Comparison of ENCODE assay signal across 2 cellular contexts in the genomic region with DNA sequence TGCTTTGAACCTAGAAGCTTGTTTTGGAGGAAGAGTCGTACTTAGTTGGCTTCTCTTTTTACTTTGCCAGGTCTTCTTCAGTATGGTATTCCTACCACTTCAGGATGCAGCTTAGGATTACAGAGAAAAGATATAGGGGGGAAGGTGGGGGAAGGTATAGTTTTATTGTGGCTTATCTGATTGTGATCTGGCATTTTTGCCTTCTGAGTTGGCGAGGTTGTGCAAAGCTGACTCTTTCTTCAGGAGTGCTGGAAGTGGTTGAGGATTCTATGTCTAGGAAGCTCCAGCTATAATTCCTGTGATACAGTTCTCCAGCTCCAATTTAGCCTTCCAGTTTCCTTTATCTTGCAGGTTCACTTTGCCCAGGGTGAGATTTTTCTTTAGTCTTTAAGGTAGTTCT.
TF ChIP-seq lines count a peak whose summit lies in the region.

No MANE protein-coding gene starts in this region.

TF ChIP-seq in SK-N-SH, 30 proteins besides CTCF, POLR2A, EP300 and RAD21:
- TF ChIP-seq, protein P1, sequence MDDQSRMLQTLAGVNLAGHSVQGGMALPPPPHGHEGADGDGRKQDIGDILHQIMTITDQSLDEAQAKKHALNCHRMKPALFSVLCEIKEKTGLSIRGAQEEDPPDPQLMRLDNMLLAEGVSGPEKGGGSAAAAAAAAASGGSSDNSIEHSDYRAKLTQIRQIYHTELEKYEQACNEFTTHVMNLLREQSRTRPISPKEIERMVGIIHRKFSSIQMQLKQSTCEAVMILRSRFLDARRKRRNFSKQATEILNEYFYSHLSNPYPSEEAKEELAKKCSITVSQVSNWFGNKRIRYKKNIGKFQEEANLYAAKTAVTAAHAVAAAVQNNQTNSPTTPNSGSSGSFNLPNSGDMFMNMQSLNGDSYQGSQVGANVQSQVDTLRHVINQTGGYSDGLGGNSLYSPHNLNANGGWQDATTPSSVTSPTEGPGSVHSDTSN (IDR thresholded peaks at IDR 0.05) = peak; percentile 48; the same call in 1 of the 2 replicates
- peak; percentile 70 for TF ChIP-seq FOSL2 (IDR thresholded peaks at IDR 0.05; ENCODE audit: borderline replicate concordance, low read depth)
- TF ChIP-seq MXI1 (IDR thresholded peaks at IDR 0.05; ENCODE audit: low read depth, low read length) = no peak
- peak; percentile 31; the same call in 1 of the 2 replicates for TF ChIP-seq RXRA (IDR thresholded peaks at IDR 0.05; ENCODE audit: borderline replicate concordance, low read depth)
- TF ChIP-seq, protein P2, sequence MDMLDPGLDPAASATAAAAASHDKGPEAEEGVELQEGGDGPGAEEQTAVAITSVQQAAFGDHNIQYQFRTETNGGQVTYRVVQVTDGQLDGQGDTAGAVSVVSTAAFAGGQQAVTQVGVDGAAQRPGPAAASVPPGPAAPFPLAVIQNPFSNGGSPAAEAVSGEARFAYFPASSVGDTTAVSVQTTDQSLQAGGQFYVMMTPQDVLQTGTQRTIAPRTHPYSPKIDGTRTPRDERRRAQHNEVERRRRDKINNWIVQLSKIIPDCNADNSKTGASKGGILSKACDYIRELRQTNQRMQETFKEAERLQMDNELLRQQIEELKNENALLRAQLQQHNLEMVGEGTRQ (IDR thresholded peaks at IDR 0.05; ENCODE audit: borderline replicate concordance, low read depth, low read length) = no peak
- TF ChIP-seq TEAD4 (IDR thresholded peaks at IDR 0.05; ENCODE audit: borderline replicate concordance, insufficient read depth) = peak; percentile 64; the same call in 1 of the 2 replicates
- TF ChIP-seq, protein P3, sequence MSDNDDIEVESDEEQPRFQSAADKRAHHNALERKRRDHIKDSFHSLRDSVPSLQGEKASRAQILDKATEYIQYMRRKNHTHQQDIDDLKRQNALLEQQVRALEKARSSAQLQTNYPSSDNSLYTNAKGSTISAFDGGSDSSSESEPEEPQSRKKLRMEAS (IDR thresholded peaks at IDR 0.05; ENCODE audit: low read depth) = peak; percentile 20; the same call in 1 of the 2 replicates
- TF ChIP-seq JUND (IDR thresholded peaks at IDR 0.05) = peak; percentile 83
- TF ChIP-seq NFIC (IDR thresholded peaks at IDR 0.05; ENCODE audit: borderline replicate concordance) = peak; percentile 39
- peak; percentile 69 for TF ChIP-seq TCF12 (IDR thresholded peaks at IDR 0.05)

TF ChIP-seq in HepG2, 621 proteins besides CTCF, POLR2A, EP300 and RAD21:
- no peak for TF ChIP-seq ZBTB33 (CRISPR knock-in tag; IDR thresholded peaks at IDR 0.05)
- TF ChIP-seq ZNF549 (CRISPR knock-in tag; IDR thresholded peaks at IDR 0.05) = no peak
- no peak for TF ChIP-seq CERS6 (CRISPR knock-in tag; IDR thresholded peaks at IDR 0.05)
- TF ChIP-seq AKAP8 (CRISPR knock-in tag; IDR thresholded peaks at IDR 0.05) = no peak
- TF ChIP-seq STAT6 (CRISPR knock-in tag; IDR thresholded peaks at IDR 0.05; ENCODE audit: borderline replicate concordance) = no peak
- TF ChIP-seq ZNF678 (CRISPR knock-in tag; IDR thresholded peaks at IDR 0.05) = no peak
- TF ChIP-seq ELF1 (CRISPR knock-in tag; IDR thresholded peaks at IDR 0.05) = no peak
- no peak for TF ChIP-seq NCOA2 (CRISPR knock-in tag; IDR thresholded peaks at IDR 0.05)
- no peak for TF ChIP-seq SMAD1 (CRISPR knock-in tag; IDR thresholded peaks at IDR 0.05; ENCODE audit: borderline replicate concordance, low read depth)
- TF ChIP-seq, protein P4, sequence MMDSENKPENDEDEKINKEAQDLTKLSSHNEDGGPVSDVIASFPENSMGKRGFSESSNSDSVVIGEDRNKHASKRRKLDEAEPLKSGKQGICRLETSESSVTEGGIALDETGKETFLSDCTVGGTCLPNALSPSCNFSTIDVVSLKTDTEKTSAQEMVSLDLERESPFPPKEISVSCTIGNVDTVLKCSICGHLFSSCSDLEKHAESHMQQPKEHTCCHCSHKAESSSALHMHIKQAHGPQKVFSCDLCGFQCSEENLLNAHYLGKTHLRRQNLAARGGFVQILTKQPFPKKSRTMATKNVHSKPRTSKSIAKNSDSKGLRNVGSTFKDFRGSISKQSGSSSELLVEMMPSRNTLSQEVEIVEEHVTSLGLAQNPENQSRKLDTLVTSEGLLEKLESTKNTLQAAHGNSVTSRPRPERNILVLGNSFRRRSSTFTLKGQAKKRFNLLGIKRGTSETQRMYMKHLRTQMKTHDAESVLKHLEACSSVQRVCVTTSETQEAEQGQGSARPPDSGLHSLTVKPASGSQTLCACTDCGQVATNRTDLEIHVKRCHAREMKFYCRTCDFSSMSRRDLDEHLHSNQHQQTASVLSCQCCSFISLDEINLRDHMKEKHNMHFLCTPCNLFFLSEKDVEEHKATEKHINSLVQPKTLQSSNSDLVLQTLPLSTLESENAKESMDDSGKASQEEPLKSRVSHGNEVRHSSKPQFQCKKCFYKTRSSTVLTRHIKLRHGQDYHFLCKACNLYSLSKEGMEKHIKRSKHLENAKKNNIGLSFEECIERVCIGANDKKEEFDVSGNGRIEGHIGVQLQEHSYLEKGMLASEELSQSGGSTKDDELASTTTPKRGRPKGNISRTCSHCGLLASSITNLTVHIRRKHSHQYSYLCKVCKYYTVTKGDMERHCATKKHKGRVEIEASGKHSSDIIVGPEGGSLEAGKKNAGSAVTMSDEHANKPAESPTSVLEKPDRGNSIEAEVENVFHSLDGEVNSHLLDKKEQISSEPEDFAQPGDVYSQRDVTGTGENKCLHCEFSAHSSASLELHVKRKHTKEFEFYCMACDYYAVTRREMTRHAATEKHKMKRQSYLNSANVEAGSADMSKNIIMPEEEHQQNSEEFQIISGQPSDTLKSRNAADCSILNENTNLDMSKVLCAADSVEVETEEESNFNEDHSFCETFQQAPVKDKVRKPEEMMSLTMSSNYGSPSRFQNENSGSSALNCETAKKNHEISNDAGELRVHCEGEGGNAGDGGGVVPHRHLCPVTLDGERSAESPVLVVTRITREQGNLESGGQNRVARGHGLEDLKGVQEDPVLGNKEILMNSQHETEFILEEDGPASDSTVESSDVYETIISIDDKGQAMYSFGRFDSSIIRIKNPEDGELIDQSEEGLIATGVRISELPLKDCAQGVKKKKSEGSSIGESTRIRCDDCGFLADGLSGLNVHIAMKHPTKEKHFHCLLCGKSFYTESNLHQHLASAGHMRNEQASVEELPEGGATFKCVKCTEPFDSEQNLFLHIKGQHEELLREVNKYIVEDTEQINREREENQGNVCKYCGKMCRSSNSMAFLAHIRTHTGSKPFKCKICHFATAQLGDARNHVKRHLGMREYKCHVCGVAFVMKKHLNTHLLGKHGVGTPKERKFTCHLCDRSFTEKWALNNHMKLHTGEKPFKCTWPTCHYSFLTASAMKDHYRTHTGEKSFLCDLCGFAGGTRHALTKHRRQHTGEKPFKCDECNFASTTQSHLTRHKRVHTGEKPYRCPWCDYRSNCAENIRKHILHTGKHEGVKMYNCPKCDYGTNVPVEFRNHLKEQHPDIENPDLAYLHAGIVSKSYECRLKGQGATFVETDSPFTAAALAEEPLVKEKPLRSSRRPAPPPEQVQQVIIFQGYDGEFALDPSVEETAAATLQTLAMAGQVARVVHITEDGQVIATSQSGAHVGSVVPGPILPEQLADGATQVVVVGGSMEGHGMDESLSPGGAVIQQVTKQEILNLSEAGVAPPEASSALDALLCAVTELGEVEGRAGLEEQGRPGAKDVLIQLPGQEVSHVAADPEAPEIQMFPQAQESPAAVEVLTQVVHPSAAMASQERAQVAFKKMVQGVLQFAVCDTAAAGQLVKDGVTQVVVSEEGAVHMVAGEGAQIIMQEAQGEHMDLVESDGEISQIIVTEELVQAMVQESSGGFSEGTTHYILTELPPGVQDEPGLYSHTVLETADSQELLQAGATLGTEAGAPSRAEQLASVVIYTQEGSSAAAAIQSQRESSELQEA (CRISPR knock-in tag; IDR thresholded peaks at IDR 0.05; ENCODE audit: not compliant biosample characterization) = no peak
- no peak for TF ChIP-seq KLF13 (CRISPR knock-in tag; IDR thresholded peaks at IDR 0.05)
- TF ChIP-seq FOSL1 (CRISPR knock-in tag; IDR thresholded peaks at IDR 0.05; ENCODE audit: borderline replicate concordance) = no peak
- no peak for TF ChIP-seq ZFYVE20 (CRISPR knock-in tag; IDR thresholded peaks at IDR 0.05; ENCODE audit: borderline replicate concordance, low read depth)
- TF ChIP-seq HNF4G (IDR thresholded peaks at IDR 0.05; ENCODE audit: borderline replicate concordance, low read depth, low read length) = no peak
- TF ChIP-seq HNF4G (CRISPR knock-in tag; IDR thresholded peaks at IDR 0.05; ENCODE audit: borderline replicate concordance, low read depth) = no peak
- no peak for TF ChIP-seq SAP130 (CRISPR knock-in tag; IDR thresholded peaks at IDR 0.05; ENCODE audit: low read depth)
- TF ChIP-seq, protein P5, sequence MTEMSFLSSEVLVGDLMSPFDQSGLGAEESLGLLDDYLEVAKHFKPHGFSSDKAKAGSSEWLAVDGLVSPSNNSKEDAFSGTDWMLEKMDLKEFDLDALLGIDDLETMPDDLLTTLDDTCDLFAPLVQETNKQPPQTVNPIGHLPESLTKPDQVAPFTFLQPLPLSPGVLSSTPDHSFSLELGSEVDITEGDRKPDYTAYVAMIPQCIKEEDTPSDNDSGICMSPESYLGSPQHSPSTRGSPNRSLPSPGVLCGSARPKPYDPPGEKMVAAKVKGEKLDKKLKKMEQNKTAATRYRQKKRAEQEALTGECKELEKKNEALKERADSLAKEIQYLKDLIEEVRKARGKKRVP (CRISPR knock-in tag; IDR thresholded peaks at IDR 0.05) = no peak
- TF ChIP-seq ZNF777 (CRISPR knock-in tag; IDR thresholded peaks at IDR 0.05) = no peak
- no peak for TF ChIP-seq ZNF773 (CRISPR knock-in tag; IDR thresholded peaks at IDR 0.05; ENCODE audit: borderline replicate concordance)
- TF ChIP-seq, protein P3 (IDR thresholded peaks at IDR 0.05) = no peak
- TF ChIP-seq ZNF563 (CRISPR knock-in tag; IDR thresholded peaks at IDR 0.05) = no peak
